In the genomic region with DNA sequence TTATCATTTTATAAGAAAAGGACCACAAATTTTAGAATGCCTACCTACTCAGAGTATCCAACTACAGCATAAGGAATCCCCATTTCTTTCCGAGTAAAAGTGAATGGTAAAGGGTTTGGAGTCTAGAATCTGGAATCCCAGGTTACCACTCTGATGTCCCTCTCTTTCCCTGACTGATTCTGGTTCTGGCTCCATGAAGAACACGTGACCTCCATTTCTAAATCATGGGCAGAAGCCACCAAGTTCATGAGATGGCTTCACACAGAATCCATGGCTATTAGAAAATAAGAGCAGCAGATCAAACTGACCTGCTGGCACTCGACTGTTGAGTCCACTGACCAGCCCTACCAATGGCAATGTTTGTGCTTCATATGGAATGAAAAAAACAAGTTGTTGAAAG, we compare ENCODE assay signal across 13 cellular contexts. TPM values are rescaled to one million over a fixed set of nuclear protein-coding genes. Genes with fewer than 3 reads are reported as not detected.
A peak's percentile ranks its signal among the peaks of the same experiment; 100 is the strongest.
DNase-seq lines count a peak whose midpoint lies in the region; ATAC-seq and TF ChIP-seq lines count a peak whose summit lies in the region.
"Had no signal": no experiment of that assay in that cellular context is flagged by ENCODE, and none has a peak within 500 bp of the region (broad histone marks: within the 10 kb centered on the region; RNA-seq: fewer than 3 reads in every experiment).

No MANE protein-coding gene starts in this region.

- H3K27ac ChIP-seq in ACC112 (ENCODE audit: low read depth, low read length) (peak overlapping the region; percentile 76), dorsolateral prefrontal cortex (peak overlapping the region in 54 of 59 donors; percentile 41 to 93 (median 81)), neutrophil (peak overlapping the region; percentile 3)
- H3K27ac ChIP-seq: SK-N-MC had no signal

- H3K4me3 ChIP-seq in ACC112 (ENCODE audit: low read depth, low read length) (no peak overlapping the region), dorsolateral prefrontal cortex (no peak overlapping the region), neutrophil (ENCODE audit: low read depth in 1 of 2, low read length in 1 of 2) (no peak overlapping the region)
- H3K4me3 ChIP-seq: BLaER1 treated with 17β-estradiol and CSF1 and Interleukin-3, amounts not matched to agents 10 nM and 100 nM; SK-N-MC had no signal

- no peaks in the 10 kb centered on the region for H3K9me3 ChIP-seq in neutrophil

- peak; percentile 62 for DNase-seq in NCI-H2196 treated with DMSO at 0.1 percent for 48 hours (lab: John Stamatoyannopoulos, UW; ENCODE audit: unreplicated experiment)
- DNase-seq in dorsolateral prefrontal cortex: no peak
- DNase-seq in nucleus accumbens (lab: John Stamatoyannopoulos, UW): no peak
- DNase-seq in activated naive CD4-positive, alpha-beta T cell treated with anti-CD3 and anti-CD28 coated beads, Interleukin-2, amount 50 U/mL, for 72 hours (ENCODE audit: low spot score in 2 of 2): no peak
- no peak for DNase-seq in NK-92 (lab: John Stamatoyannopoulos, UW; ENCODE audit: unreplicated experiment)
- DNase-seq: activated CD4-positive, CD25-positive, alpha-beta regulatory T cell; activated T-cell treated with anti-CD3 and anti-CD28 coated beads, Interleukin-2, amount 50 U/mL, for 24 hours; naive thymus-derived CD8-positive, alpha-beta T cell had no signal

- peak overlapping the region in 1 of 2 donors; percentile 65 for H3K27ac Mint-ChIP-seq in activated naive CD4-positive, alpha-beta T cell treated with anti-CD3 and anti-CD28 coated beads, Interleukin-2, amount 50 U/mL, for 72 hours
- H3K27ac Mint-ChIP-seq: naive thymus-derived CD8-positive, alpha-beta T cell had no signal

- H3K9me3 Mint-ChIP-seq in activated naive CD4-positive, alpha-beta T cell treated with anti-CD3 and anti-CD28 coated beads, Interleukin-2, amount 50 U/mL, for 72 hours: no peaks in the 10 kb centered on the region
- H3K9me3 Mint-ChIP-seq: activated T-cell treated with anti-CD3 and anti-CD28 coated beads, Interleukin-2, amount 50 U/mL, for 24 hours; naive thymus-derived CD8-positive, alpha-beta T cell had no signal

- H3K27me3 ChIP-seq in ACC112 (ENCODE audit: insufficient read depth, low read length): no peaks in the 10 kb centered on the region
- H3K27me3 ChIP-seq in dorsolateral prefrontal cortex: no peaks in the 10 kb centered on the region
- H3K27me3 ChIP-seq in neutrophil: no peaks in the 10 kb centered on the region
- H3K27me3 ChIP-seq: BLaER1 treated with 17β-estradiol and CSF1 and Interleukin-3, amounts not matched to agents 10 nM and 100 nM had no signal

- TF ChIP-seq CTCF in dorsolateral prefrontal cortex (IDR thresholded peaks at IDR 0.05 in 54 of 56, conservative IDR thresholded peaks at IDR 0.05 in 2 of 56; ENCODE audit: low read depth in 1 of 56, partially characterized antibody in 56 of 56): no peak
- TF ChIP-seq CTCF in neutrophil (IDR thresholded peaks at IDR 0.05): no peak

- intact Hi-C loops in dorsolateral prefrontal cortex (cut with DNase I): loop anchor here in 1 of 2 donors (5.0 kb wide), 1 partner anchor 80 kb away; no protein-coding TSS in a partner anchor

- no peak for ATAC-seq in activated naive CD4-positive, alpha-beta T cell treated with anti-CD3 and anti-CD28 coated beads, Interleukin-2, amount 50 U/mL, for 72 hours
- no peak for ATAC-seq in GM18519 (IDR thresholded peaks at IDR 0.05; ENCODE audit: low FRiP score, unreplicated experiment)
- ATAC-seq: naive thymus-derived CD8-positive, alpha-beta T cell had no signal

- H2AFZ ChIP-seq in ACC112 (ENCODE audit: low read length, unreplicated experiment): no peak overlapping the region

- H3K4me1 ChIP-seq in ACC112 (ENCODE audit: control insufficient read depth, insufficient read depth, low read length, unreplicated experiment) (peaks cover 30% of the 10 kb centered on the region), neutrophil (ENCODE audit: control insufficient read depth in 1 of 2, insufficient read depth in 1 of 2, low read depth in 1 of 2, low read length in 1 of 2) (peaks cover 6 to 7% of the 10 kb centered on the region in 2 experiments)

- H3K79me2 ChIP-seq in ACC112 (ENCODE audit: control insufficient read depth, insufficient read depth, low read length, unreplicated experiment): peaks cover 41% of the 10 kb centered on the region

- H3K36me3 ChIP-seq in ACC112 (ENCODE audit: insufficient read depth, low read length) (peaks cover 4% of the 10 kb centered on the region; the same call in 1 of the 2 replicates), neutrophil (peaks cover 49% of the 10 kb centered on the region)

- H3K36me3 Mint-ChIP-seq in activated naive CD4-positive, alpha-beta T cell treated with anti-CD3 and anti-CD28 coated beads, Interleukin-2, amount 50 U/mL, for 72 hours: peaks cover 8 to 19% of the 10 kb centered on the region in 2 donors

RNA-seq across cellular contexts. Expression of a gene that starts 40.7 kb away (rescaled TPM):
- 10 to 100 TPM; 43.9 to 80.3 (median 64.1) TPM for total RNA-seq in dorsolateral prefrontal cortex
- 10 to 100 TPM; 45.4 to 66.4 TPM for total RNA-seq in activated naive CD4-positive, alpha-beta T cell treated with anti-CD3 and anti-CD28 coated beads, Interleukin-2, amount 50 U/mL, for 72 hours

Comparison
In these comparisons a context has a peak if more than half of its experiments do, and no peak if none do; other contexts are left out.
1. H3K27ac ChIP-seq: peak in every context shown above with its lines; median percentile 81 in dorsolateral prefrontal cortex; 76 in ACC112; 3 in neutrophil.